17 cellular contexts compared by ENCODE assay signal in genomic region chr5:122940890-122941289, GRCh38.
A peak's percentile ranks its signal among the peaks of the same experiment; 100 is the strongest.
DNase-seq lines count a peak whose midpoint lies in the region; ATAC-seq and TF ChIP-seq lines count a peak whose summit lies in the region.
"Had no signal": no experiment of that assay in that cellular context is flagged by ENCODE, and none has a peak within 500 bp of the region (broad histone marks: within the 10 kb centered on the region; RNA-seq: fewer than 3 reads in every experiment).

No MANE protein-coding gene starts in this region.

- ATAC-seq in GM19351 (IDR thresholded peaks at IDR 0.05; ENCODE audit: unreplicated experiment) (no peak), GM18870 (IDR thresholded peaks at IDR 0.05; ENCODE audit: unreplicated experiment) (no peak)
- ATAC-seq: HepG2 had no signal

- no peak for TF ChIP-seq CTCF in HEK293 (tag by site-specific recombination; IDR thresholded peaks at IDR 0.05)

- H3K4me1 ChIP-seq in HEK293 (ENCODE audit: control insufficient read depth, insufficient read depth, low read length), result peaks cover 3% of the 10 kb centered on the region
- H3K4me1 ChIP-seq: BLaER1 had no signal

- POLR2A ChIA-PET in HEK293 (lab: Yijun Ruan, JAX), result no interaction called here

- CTCF ChIA-PET in HEK293 (lab: Yijun Ruan, JAX), result interaction anchor here (0.6 kb wide), 1 partner anchor 217 kb away, joined by 3 read pairs; no protein-coding TSS in a partner anchor

- DNase-seq in DMS53 (lab: John Stamatoyannopoulos, UW) (peak; percentile 96), NCI-H510A treated with DMSO at 0.1 percent for 48 hours (lab: John Stamatoyannopoulos, UW) (peak; percentile 60), SHP77 treated with DMSO at 0.1 percent for 48 hours (lab: John Stamatoyannopoulos, UW) (peak; percentile 66), NCI-H748 (lab: John Stamatoyannopoulos, UW; ENCODE audit: unreplicated experiment) (no peak)
- DNase-seq in stimulated activated CD4-positive, alpha-beta T cell treated with anti-CD3 and anti-CD28 coated beads, Interleukin-4, amount 100 ng/mL, for 1 hour, result no peak
- DNase-seq: 8988T; CD4-positive, alpha-beta memory T cell; DMS153; DND-41; EL; H9 had no signal

- no peak overlapping the region for H3K27ac ChIP-seq in HEK293 (ENCODE audit: extremely low read depth, low read depth, low read length)
- H3K27ac ChIP-seq: BLaER1 had no signal

- no peak overlapping the region for H3K4me3 ChIP-seq in HEK293 (ENCODE audit: low read depth, low read length)
- H3K4me3 ChIP-seq: BLaER1, GM12878 had no signal

- no peaks in the 10 kb centered on the region for H3K9me3 ChIP-seq in HEK293 (ENCODE audit: control insufficient read depth, insufficient read depth, low read depth, low read length)
- H3K9me3 ChIP-seq: BLaER1 had no signal

- no peaks in the 10 kb centered on the region for H3K36me3 ChIP-seq in HEK293 (ENCODE audit: control insufficient read depth in 2 of 2, insufficient read depth in 1 of 2, low read length in 2 of 2)
- H3K36me3 ChIP-seq: BLaER1 had no signal

TF ChIP-seq in HEK293, 187 proteins besides CTCF, POLR2A, EP300 and RAD21:
- TF ChIP-seq GLI4 (tag by site-specific recombination; IDR thresholded peaks at IDR 0.05), result no peak
- peak; percentile 71; the same call in 1 of the 2 replicates for TF ChIP-seq MZF1 (tag by site-specific recombination; IDR thresholded peaks at IDR 0.05; ENCODE audit: borderline replicate concordance)

Comparison
In these comparisons a context has a peak if more than half of its experiments do, and no peak if none do; other contexts are left out.
1. DNase-seq: peak in DMS53 (single experiment), NCI-H510A treated with DMSO at 0.1 percent for 48 hours (single experiment) and SHP77 treated with DMSO at 0.1 percent for 48 hours (single experiment); none in NCI-H748 (single experiment) and stimulated activated CD4-positive, alpha-beta T cell treated with anti-CD3 and anti-CD28 coated beads, Interleukin-4, amount 100 ng/mL, for 1 hour (single experiment).